23 cellular contexts compared by ENCODE assay signal in the genomic region with DNA sequence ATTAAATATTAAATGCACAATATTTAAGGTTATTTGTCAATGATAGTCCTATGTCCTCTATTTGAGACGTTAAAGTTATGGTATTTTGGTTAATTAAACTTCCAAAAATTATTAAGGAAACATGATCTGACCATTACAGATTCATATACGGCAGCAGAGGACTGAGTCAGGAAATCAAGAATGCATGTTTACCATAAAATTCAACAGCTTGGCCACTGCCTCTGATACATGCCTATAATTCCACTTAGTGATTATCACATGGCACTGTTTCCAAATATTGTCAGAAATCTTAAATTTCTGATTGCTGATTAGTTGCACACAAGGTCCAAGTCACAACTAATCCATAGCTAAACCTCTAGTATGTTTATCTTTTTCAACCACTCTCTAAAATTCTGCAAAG.
"Had no signal": no experiment of that assay in that cellular context is flagged by ENCODE, and none has a peak within 500 bp of the region (broad histone marks: within the 10 kb centered on the region; RNA-seq: fewer than 3 reads in every experiment).

No MANE protein-coding gene starts in this region.

- H3K4me2 ChIP-seq: neural progenitor cell had no signal

- ATAC-seq: lower lobe of right lung; natural killer cell treated with Interleukin-12 subunit alpha and Interleukin-12 subunit beta and Interleukin-15 and Interleukin-18, amount 100 ng/mL, for 72 hours; psoas muscle; right lobe of liver; stimulated activated memory B cell treated with anti-CD40 and anti-IgM and Interleukin-4, amounts not matched to agents 10 μg/mL and 1 μg/mL and 100 μg/mL, for 72 hours had no signal

- H3K9me3 ChIP-seq: heart left ventricle, lower lobe of right lung, psoas muscle, right lobe of liver, spleen, tibial artery, upper lobe of left lung, uterus had no signal

- DNase-seq: effector CD4-positive, alpha-beta T cell; endodermal cell; erythroblast; heart left ventricle; hippocampal formation; kidney glomerular epithelial cell; lower lobe of right lung; midbrain; nucleus accumbens; psoas muscle; retina; right lobe of liver; spleen; stimulated activated CD4-positive, alpha-beta T cell treated with anti-CD3 and anti-CD28 coated beads, Interleukin-15, amount 100 ng/mL, for 24 hours; stimulated activated CD4-positive, alpha-beta T cell treated with anti-CD3 and anti-CD28 coated beads, Interleukin-1b, Interleukin-23, amount 100 ng/mL, for 48 hours; stimulated activated CD4-positive, alpha-beta T cell treated with anti-CD3 and anti-CD28 coated beads, Interleukin-4, amount 100 ng/mL, for 24 hours; tibial artery; upper lobe of left lung; uterus had no signal

- H3K27me3 ChIP-seq: heart left ventricle, neural progenitor cell, right lobe of liver, spleen, tibial artery, upper lobe of left lung, uterus had no signal

- H3K4me3 ChIP-seq: coronary artery, heart left ventricle, lower lobe of right lung, neural progenitor cell, psoas muscle, right lobe of liver, spleen, tibial artery, upper lobe of left lung, uterus had no signal

- H2AFZ ChIP-seq: neural progenitor cell had no signal

- H3K27ac ChIP-seq: coronary artery, lower lobe of right lung, neural progenitor cell, psoas muscle, right lobe of liver, spleen, tibial artery, upper lobe of left lung, uterus had no signal

- H3K36me3 ChIP-seq: heart left ventricle, lower lobe of right lung, neural progenitor cell, right lobe of liver, spleen, tibial artery, upper lobe of left lung, uterus had no signal

- H3K4me1 ChIP-seq: lower lobe of right lung, psoas muscle, spleen, upper lobe of left lung, uterus had no signal

- H3K9ac ChIP-seq: neural progenitor cell had no signal
